ENCODE assay signal across 9 cellular contexts in genomic region chr9:35906923-35907699, GRCh38. TPM values are rescaled to one million over a fixed set of nuclear protein-coding genes. Genes with fewer than 3 reads are reported as not detected.
DNase-seq lines count a peak whose midpoint lies in the region; ATAC-seq and TF ChIP-seq lines count a peak whose summit lies in the region.
"Had no signal": no experiment of that assay in that cellular context is flagged by ENCODE, and none has a peak within 500 bp of the region (broad histone marks: within the 10 kb centered on the region; RNA-seq: fewer than 3 reads in every experiment).

No MANE protein-coding gene starts in this region.

- no peak for TF ChIP-seq POLR2A in body of pancreas (IDR thresholded peaks at IDR 0.05)
- peak in 1 of 2 donors; percentile 38 for TF ChIP-seq POLR2A in suprapubic skin (IDR thresholded peaks at IDR 0.05)

- H3K9me3 ChIP-seq in body of pancreas: no peaks in the 10 kb centered on the region
- no peaks in the 10 kb centered on the region for H3K9me3 ChIP-seq in suprapubic skin

- H3K27me3 ChIP-seq in body of pancreas: no peaks in the 10 kb centered on the region
- H3K27me3 ChIP-seq in layer of hippocampus (ENCODE audit: control insufficient read depth, insufficient read depth, low read length): no peaks in the 10 kb centered on the region
- H3K27me3 ChIP-seq in suprapubic skin: peaks cover 3% of the 10 kb centered on the region

- H3K36me3 ChIP-seq in body of pancreas (replicated peaks in 1 of 2; ENCODE audit: insufficient read depth in 1 of 2, low read depth in 2 of 2) (no peaks in the 10 kb centered on the region), suprapubic skin (no peaks in the 10 kb centered on the region)

- peaks cover 43% of the 10 kb centered on the region for H3K27me3 Mint-ChIP-seq in stimulated activated memory B cell treated with anti-CD40 and anti-IgM and Interleukin-4, amounts not matched to agents 10 μg/mL and 1 μg/mL and 100 μg/mL, for 72 hours
- peaks cover 2% of the 10 kb centered on the region for H3K27me3 Mint-ChIP-seq in activated naive CD8-positive, alpha-beta T cell treated with anti-CD3 and anti-CD28 coated beads, Interleukin-2, amount 50 U/mL, for 24 hours
- H3K27me3 Mint-ChIP-seq: activated naive CD4-positive, alpha-beta T cell treated with anti-CD3 and anti-CD28 coated beads, Interleukin-2, amount 50 U/mL, for 24 hours had no signal

- TF ChIP-seq EP300 in suprapubic skin (IDR thresholded peaks at IDR 0.05): no peak

- no peaks in the 10 kb centered on the region for H3K9me3 Mint-ChIP-seq in stimulated activated memory B cell treated with anti-CD40 and anti-IgM and Interleukin-4, amounts not matched to agents 10 μg/mL and 1 μg/mL and 100 μg/mL, for 72 hours
- no peaks in the 10 kb centered on the region for H3K9me3 Mint-ChIP-seq in activated naive CD8-positive, alpha-beta T cell treated with anti-CD3 and anti-CD28 coated beads, Interleukin-2, amount 50 U/mL, for 24 hours
- H3K9me3 Mint-ChIP-seq: activated naive CD4-positive, alpha-beta T cell treated with anti-CD3 and anti-CD28 coated beads, Interleukin-2, amount 50 U/mL, for 24 hours had no signal

- ATAC-seq in body of pancreas: peak; percentile 22
- ATAC-seq in stimulated activated memory B cell treated with anti-CD40 and anti-IgM and Interleukin-4, amounts not matched to agents 10 μg/mL and 1 μg/mL and 100 μg/mL, for 72 hours: no peak
- ATAC-seq in activated naive CD8-positive, alpha-beta T cell treated with anti-CD3 and anti-CD28 coated beads, Interleukin-2, amount 50 U/mL, for 24 hours: no peak

- no peaks in the 10 kb centered on the region for H3K36me3 Mint-ChIP-seq in stimulated activated memory B cell treated with anti-CD40 and anti-IgM and Interleukin-4, amounts not matched to agents 10 μg/mL and 1 μg/mL and 100 μg/mL, for 72 hours
- no peaks in the 10 kb centered on the region for H3K36me3 Mint-ChIP-seq in activated naive CD8-positive, alpha-beta T cell treated with anti-CD3 and anti-CD28 coated beads, Interleukin-2, amount 50 U/mL, for 24 hours (ENCODE audit: low read depth)
- H3K36me3 Mint-ChIP-seq: activated naive CD4-positive, alpha-beta T cell treated with anti-CD3 and anti-CD28 coated beads, Interleukin-2, amount 50 U/mL, for 24 hours had no signal

- H3K4me1 ChIP-seq in body of pancreas: peaks cover 57% of the 10 kb centered on the region
- peaks cover 83% of the 10 kb centered on the region for H3K4me1 ChIP-seq in suprapubic skin

- H3K27ac ChIP-seq in body of pancreas: peak overlapping the region; percentile 47 to 85 (median 84)
- H3K27ac ChIP-seq in layer of hippocampus (ENCODE audit: low read depth, low read length): peak overlapping the region; percentile 82
- peak overlapping the region; percentile 96 for H3K27ac ChIP-seq in suprapubic skin

- peaks cover 11% of the 10 kb centered on the region for H3K4me1 Mint-ChIP-seq in stimulated activated memory B cell treated with anti-CD40 and anti-IgM and Interleukin-4, amounts not matched to agents 10 μg/mL and 1 μg/mL and 100 μg/mL, for 72 hours
- H3K4me1 Mint-ChIP-seq in activated naive CD8-positive, alpha-beta T cell treated with anti-CD3 and anti-CD28 coated beads, Interleukin-2, amount 50 U/mL, for 24 hours: peaks cover 41% of the 10 kb centered on the region

- intact Hi-C loops in body of pancreas (cut with DNase I): loop anchor here (10.0 kb wide), 1 partner anchor 118 kb away; no protein-coding TSS in a partner anchor

- peak; percentile 47 for DNase-seq in HT-29 (ENCODE audit: low spot score)
- peak in 2 of 4 donors; percentile 32 to 52 for DNase-seq in body of pancreas
- DNase-seq in suprapubic skin (ENCODE audit: low spot score in 2 of 2): peak in 1 of 2 donors; percentile 81
- DNase-seq in NCI-H748 treated with DMSO at 0.1 percent for 48 hours (lab: John Stamatoyannopoulos, UW): no peak
- no peak for DNase-seq in RKO (ENCODE audit: low spot score)
- DNase-seq in activated naive CD8-positive, alpha-beta T cell treated with anti-CD3 and anti-CD28 coated beads, Interleukin-2, amount 50 U/mL, for 24 hours: no peak

- H3K27ac Mint-ChIP-seq in stimulated activated memory B cell treated with anti-CD40 and anti-IgM and Interleukin-4, amounts not matched to agents 10 μg/mL and 1 μg/mL and 100 μg/mL, for 72 hours: no peak overlapping the region
- H3K27ac Mint-ChIP-seq in activated naive CD8-positive, alpha-beta T cell treated with anti-CD3 and anti-CD28 coated beads, Interleukin-2, amount 50 U/mL, for 24 hours: no peak overlapping the region
- H3K27ac Mint-ChIP-seq: activated naive CD4-positive, alpha-beta T cell treated with anti-CD3 and anti-CD28 coated beads, Interleukin-2, amount 50 U/mL, for 24 hours had no signal

- 71 to 73% methylated on average over 13 to 14 of the region's 14 CpGs for WGBS in body of pancreas, 2 donors
- WGBS in suprapubic skin: 40% methylated on average over 12 of the region's 14 CpGs

- no peak for TF ChIP-seq CTCF in body of pancreas (IDR thresholded peaks at IDR 0.05)
- TF ChIP-seq CTCF in suprapubic skin (IDR thresholded peaks at IDR 0.05): no peak

- H3K4me3 Mint-ChIP-seq in stimulated activated memory B cell treated with anti-CD40 and anti-IgM and Interleukin-4, amounts not matched to agents 10 μg/mL and 1 μg/mL and 100 μg/mL, for 72 hours: no peak overlapping the region
- H3K4me3 Mint-ChIP-seq in activated naive CD8-positive, alpha-beta T cell treated with anti-CD3 and anti-CD28 coated beads, Interleukin-2, amount 50 U/mL, for 24 hours: no peak overlapping the region

- H3K4me3 ChIP-seq in body of pancreas (no peak overlapping the region), suprapubic skin (peak overlapping the region; percentile 41)

RNA-seq across cellular contexts. Expression of gene HRCT1, which starts 1.1 kb away (rescaled TPM):
- 4.1 and 7.7 TPM in 2 replicates for total RNA-seq in HT-29 (2014; rRNA removed; shearing (Covaris generic))
- total RNA-seq in body of pancreas (1 to 10 TPM in 1 of 2 donors, under 1 TPM in 1; 0.99 to 3.4 TPM), suprapubic skin (1 to 10 TPM; 1.2 to 5.8 (median 2.9) TPM)

RNA-seq across cellular contexts. Expression of gene SPAAR, which starts 2.2 kb away (rescaled TPM):
- 0.23 TPM in 1 of 2 replicates, not detected in the other for total RNA-seq in HT-29 (2014; rRNA removed; shearing (Covaris generic))
- total RNA-seq in body of pancreas (1 to 10 TPM in 1 of 2 donors, under 1 TPM in 1; 0.78 to 7.3 TPM), suprapubic skin (1 to 10 TPM in 2 of 4 donors, under 1 TPM in 1, not detected in 1; 0.49 to 1.3 (median 1.1) TPM)

RNA-seq across cellular contexts. Expression of gene OR13J1, which starts 36.9 kb away (rescaled TPM):
- total RNA-seq in HT-29 (2014; rRNA removed; shearing (Covaris generic)): not detected in 2 replicates
- total RNA-seq in body of pancreas (not detected), suprapubic skin (not detected)

RNA-seq across cellular contexts. Expression of gene OR2S2, which starts 50.8 kb away (rescaled TPM):
- not detected in 2 replicates for total RNA-seq in HT-29 (2014; rRNA removed; shearing (Covaris generic))
- total RNA-seq in body of pancreas (not detected), suprapubic skin (not detected)
